In the genomic region with DNA sequence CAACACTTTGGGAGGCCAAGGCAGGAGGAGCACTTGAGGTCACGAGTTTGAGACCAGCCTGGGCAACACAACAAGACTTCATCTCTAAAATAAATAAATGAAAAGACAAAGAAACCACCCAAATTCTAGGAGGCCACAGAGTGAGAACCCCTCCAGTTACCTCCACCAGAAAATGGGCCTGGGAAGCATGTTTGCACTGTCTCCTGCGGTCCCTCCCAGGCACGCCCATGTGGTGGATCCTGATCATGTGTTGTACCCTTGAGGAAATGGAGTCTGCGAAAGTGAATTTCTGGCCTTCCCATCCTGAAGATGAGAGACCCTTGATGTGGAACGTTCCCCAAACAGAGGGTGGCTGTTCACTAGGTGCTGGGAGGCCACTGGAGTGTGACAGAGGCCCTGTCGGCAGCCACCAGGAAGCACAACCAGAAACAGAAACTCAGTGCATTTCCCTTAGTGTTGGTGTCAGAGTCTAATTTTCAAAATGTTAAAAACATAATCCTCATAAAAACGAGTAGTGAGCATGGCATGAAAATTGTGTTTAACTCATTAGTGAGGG, we compare ENCODE assay signal across 15 cellular contexts. TPM values are rescaled to one million over a fixed set of nuclear protein-coding genes. Genes with fewer than 3 reads are reported as not detected.
DNase-seq lines count a peak whose midpoint lies in the region; ATAC-seq and TF ChIP-seq lines count a peak whose summit lies in the region.
"Had no signal": no experiment of that assay in that cellular context is flagged by ENCODE, and none has a peak within 500 bp of the region (broad histone marks: within the 10 kb centered on the region; RNA-seq: fewer than 3 reads in every experiment).

No MANE protein-coding gene starts in this region.

- H3K9me3 ChIP-seq in suprapubic skin (no peaks in the 10 kb centered on the region), ovary (no peaks in the 10 kb centered on the region)
- H3K9me3 ChIP-seq: SJCRH30 had no signal

- H3K27ac Mint-ChIP-seq in memory B cell = peak overlapping the region; percentile 40
- H3K27ac Mint-ChIP-seq: activated T-helper 2 cell treated with anti-CD3 and anti-CD28 coated beads, Interferon-gamma antibody, Interleukin-2, Interleukin-4, amounts not matched to agents 10 μg/mL and 5 μg/mL and 100 μg/mL, durations not matched to agents 14 hours and 24 hours and 36 hours; CD8-positive, alpha-beta T cell had no signal

- no peak for TF ChIP-seq POLR2A in suprapubic skin (IDR thresholded peaks at IDR 0.05)
- no peak for TF ChIP-seq POLR2A in ovary (IDR thresholded peaks at IDR 0.05)

- H3K4me3 ChIP-seq in suprapubic skin = no peak overlapping the region
- no peak overlapping the region for H3K4me3 ChIP-seq in ovary
- H3K4me3 ChIP-seq: SJCRH30 had no signal

- ATAC-seq in GM18502 (IDR thresholded peaks at IDR 0.05; ENCODE audit: poor library complexity, unreplicated experiment) (peak; percentile 86), GM21515 (IDR thresholded peaks at IDR 0.05; ENCODE audit: unreplicated experiment) (peak; percentile 82), HG03175 (IDR thresholded peaks at IDR 0.05; ENCODE audit: unreplicated experiment) (peak; percentile 84), memory B cell (ENCODE audit: low read depth) (peak; percentile 100)
- ATAC-seq: CD8-positive, alpha-beta T cell had no signal

- no peaks in the 10 kb centered on the region for H3K9me3 Mint-ChIP-seq in memory B cell
- H3K9me3 Mint-ChIP-seq: activated T-helper 2 cell treated with anti-CD3 and anti-CD28 coated beads, Interferon-gamma antibody, Interleukin-2, Interleukin-4, amounts not matched to agents 10 μg/mL and 5 μg/mL and 100 μg/mL, durations not matched to agents 14 hours and 24 hours and 36 hours; CD8-positive, alpha-beta T cell had no signal

- H3K27ac ChIP-seq in suprapubic skin (no peak overlapping the region), ovary (no peak overlapping the region)
- H3K27ac ChIP-seq: SJCRH30 had no signal

- intact Hi-C loops in ovary (cut with DNase I) = no loop called here

- H3K4me1 Mint-ChIP-seq in memory B cell = peaks cover 16% of the 10 kb centered on the region

- whole genome bisulfite sequencing in suprapubic skin = 76% methylated on average over 7 of the region's 7 CpGs
- 68 to 74% (median 72%) methylated on average over 7 of the region's 7 CpGs for WGBS in ovary, 3 donors

- no peaks in the 10 kb centered on the region for H3K36me3 Mint-ChIP-seq in memory B cell
- H3K36me3 Mint-ChIP-seq: CD8-positive, alpha-beta T cell had no signal

- TF ChIP-seq EP300 in suprapubic skin (IDR thresholded peaks at IDR 0.05) (no peak), ovary (IDR thresholded peaks at IDR 0.05) (no peak)

- H3K4me3 Mint-ChIP-seq in memory B cell = peak overlapping the region; percentile 60
- H3K4me3 Mint-ChIP-seq: CD8-positive, alpha-beta T cell had no signal

- H3K4me1 ChIP-seq in suprapubic skin = no peaks in the 10 kb centered on the region
- H3K4me1 ChIP-seq in ovary (ENCODE audit: insufficient read depth) = no peaks in the 10 kb centered on the region
- H3K4me1 ChIP-seq: SJCRH30 had no signal

- TF ChIP-seq CTCF in suprapubic skin (IDR thresholded peaks at IDR 0.05) = no peak
- no peak for TF ChIP-seq CTCF in ovary (IDR thresholded peaks at IDR 0.05)

- H3K27me3 Mint-ChIP-seq in memory B cell = no peaks in the 10 kb centered on the region

- H3K27me3 ChIP-seq in suprapubic skin (no peaks in the 10 kb centered on the region), ovary (no peaks in the 10 kb centered on the region)

- DNase-seq in memory B cell (ENCODE audit: low spot score in 2 of 2) (no peak), suprapubic skin (ENCODE audit: low spot score in 2 of 2) (no peak), NCI-H146 treated with DMSO at 0.1 percent for 48 hours (lab: John Stamatoyannopoulos, UW; ENCODE audit: unreplicated experiment) (no peak), ovary (no peak), NCI-H774 (lab: John Stamatoyannopoulos, UW) (no peak)
- DNase-seq: CD8-positive, alpha-beta T cell; hypothalamus; mesenchymal stem cell; NCI-H510A treated with DMSO at 0.1 percent for 48 hours; SJCRH30; stimulated activated CD4-positive, alpha-beta T cell treated with anti-CD3 and anti-CD28 coated beads, Interleukin-4, amount 100 ng/mL, for 4 hours had no signal

- H3K36me3 ChIP-seq in suprapubic skin (no peaks in the 10 kb centered on the region), ovary (no peaks in the 10 kb centered on the region)
- H3K36me3 ChIP-seq: SJCRH30 had no signal

RNA-seq across cellular contexts. Expression of a gene that starts 19.2 kb away (rescaled TPM):
- total RNA-seq in suprapubic skin (100 to 1,000 TPM; 116 to 166 (median 152) TPM), ovary (100 to 1,000 TPM in 6 of 7 donors, 10 to 100 TPM in 1; 76.7 to 246 (median 197) TPM)
- polyA plus RNA-seq in ovary = 100 to 1,000 TPM in 1 of 2 donors, 10 to 100 TPM in 1; 75.2 to 209 TPM
